ENCODE assay signal across 1 cellular context in genomic region chr21:41878831-41879189, GRCh38.
TF ChIP-seq lines count a peak whose summit lies in the region.

No MANE protein-coding gene starts in this region.

TF ChIP-seq in GM23338, 12 proteins besides CTCF, POLR2A, EP300 and RAD21 (continued from another document):
- TF ChIP-seq REST (IDR thresholded peaks at IDR 0.05; ENCODE audit: unreplicated experiment) (no peak), EZH2phosphoT487 (IDR thresholded peaks at IDR 0.05; ENCODE audit: unreplicated experiment) (no peak), JUNB (IDR thresholded peaks at IDR 0.05; ENCODE audit: unreplicated experiment) (no peak), ZNF331 (CRISPR knock-in tag; IDR thresholded peaks at IDR 0.05; ENCODE audit: low read depth) (no peak), POLR2AphosphoS5 (IDR thresholded peaks at IDR 0.05; ENCODE audit: low read depth) (no peak), ZNF462 (CRISPR knock-in tag; IDR thresholded peaks at IDR 0.05) (no peak)
